ENCODE assay signal across 18 cellular contexts in genomic region chr3:147370316-147370715, GRCh38. TPM values are rescaled to one million over a fixed set of nuclear protein-coding genes. Genes with fewer than 3 reads are reported as not detected.
DNase-seq lines count a peak whose midpoint lies in the region; ATAC-seq and TF ChIP-seq lines count a peak whose summit lies in the region.
"Had no signal": no experiment of that assay in that cellular context is flagged by ENCODE, and none has a peak within 500 bp of the region (broad histone marks: within the 10 kb centered on the region; RNA-seq: fewer than 3 reads in every experiment).

No MANE protein-coding gene starts in this region.

- ATAC-seq in WTC11: no peak
- no peak for ATAC-seq in body of pancreas
- ATAC-seq: CD8-positive, alpha-beta T cell; HCT116; Right ventricle myocardium inferior had no signal

- TF ChIP-seq CTCF in WTC11 (IDR thresholded peaks at IDR 0.05) (no peak), chondrocyte (IDR thresholded peaks at IDR 0.05) (no peak), nephron (IDR thresholded peaks at IDR 0.05; ENCODE audit: unreplicated experiment in 3 of 3) (no peak), smooth muscle cell (IDR thresholded peaks at IDR 0.05; ENCODE audit: borderline replicate concordance, insufficient read depth, poor library complexity, severe bottlenecking) (no peak), body of pancreas (IDR thresholded peaks at IDR 0.05) (no peak)

- H3K9ac ChIP-seq in smooth muscle cell (ENCODE audit: low read depth): no peak overlapping the region
- H3K9ac ChIP-seq: BLaER1 treated with 17β-estradiol and CSF1 and Interleukin-3, amounts not matched to agents 10 nM and 100 nM; GM23248 had no signal

- H3K9me3 Mint-ChIP-seq in WTC11 (no peaks in the 10 kb centered on the region), chondrocyte (ENCODE audit: low read depth) (no peaks in the 10 kb centered on the region), nephron (peaks cover 4% of the 10 kb centered on the region)

- H3F3A ChIP-seq in smooth muscle cell (ENCODE audit: low read depth): no peaks in the 10 kb centered on the region

- CTCF ChIA-PET in WTC11 (lab: Charles Lee): interaction anchor here (0.7 to 3.7 kb wide), 6 partner anchors 9 to 180 kb away, joined by 4 to 43 read pairs (median 6); no protein-coding TSS in a partner anchor

- H3K27me3 ChIP-seq in smooth muscle cell (ENCODE audit: low read depth) (peaks cover 100% of the 10 kb centered on the region), body of pancreas (peaks cover 0 to 12% of the 10 kb centered on the region in 2 donors)

- H3K27ac ChIP-seq in smooth muscle cell (ENCODE audit: low read depth): no peak overlapping the region
- no peak overlapping the region for H3K27ac ChIP-seq in body of pancreas
- H3K27ac ChIP-seq: BLaER1 treated with 17β-estradiol and CSF1 and Interleukin-3, amounts not matched to agents 10 nM and 100 nM; GM23248 had no signal

- H4K20me1 ChIP-seq in smooth muscle cell (ENCODE audit: low read depth): no peaks in the 10 kb centered on the region
- H4K20me1 ChIP-seq: BLaER1 treated with 17β-estradiol and CSF1 and Interleukin-3, amounts not matched to agents 10 nM and 100 nM had no signal

- intact Hi-C loops in body of pancreas (cut with DNase I): no loop called here

- no peak for TF ChIP-seq POLR2A in body of pancreas (IDR thresholded peaks at IDR 0.05)

- no peak overlapping the region for H3K27ac Mint-ChIP-seq in WTC11
- H3K27ac Mint-ChIP-seq in chondrocyte (ENCODE audit: unreplicated experiment): no peak overlapping the region
- H3K27ac Mint-ChIP-seq in nephron: peak overlapping the region; percentile 81 to 86 (median 85)
- H3K27ac Mint-ChIP-seq: CD8-positive, alpha-beta T cell had no signal

- POLR2A ChIA-PET in WTC11 (lab: Charles Lee): interaction anchor here (0.6 kb wide), 1 partner anchor 41 kb away, joined by 7 read pairs; no protein-coding TSS in a partner anchor

- H3K27me3 Mint-ChIP-seq in WTC11 (ENCODE audit: low read depth) (peaks cover 98% of the 10 kb centered on the region), chondrocyte (ENCODE audit: low read depth) (peaks cover 85% of the 10 kb centered on the region), nephron (ENCODE audit: low read depth) (peaks cover 96% of the 10 kb centered on the region)

- no peaks in the 10 kb centered on the region for H3K79me2 ChIP-seq in smooth muscle cell (ENCODE audit: low read depth)

- H3K36me3 ChIP-seq in smooth muscle cell (ENCODE audit: low read depth): no peaks in the 10 kb centered on the region
- no peaks in the 10 kb centered on the region for H3K36me3 ChIP-seq in body of pancreas (replicated peaks in 1 of 2; ENCODE audit: insufficient read depth in 1 of 2, low read depth in 2 of 2)
- H3K36me3 ChIP-seq: BLaER1 treated with 17β-estradiol and CSF1 and Interleukin-3, amounts not matched to agents 10 nM and 100 nM had no signal

- H3K4me1 ChIP-seq in smooth muscle cell (ENCODE audit: low read depth) (peaks cover 3% of the 10 kb centered on the region), body of pancreas (no peaks in the 10 kb centered on the region)
- H3K4me1 ChIP-seq: BLaER1 treated with 17β-estradiol and CSF1 and Interleukin-3, amounts not matched to agents 10 nM and 100 nM had no signal

- H3K4me3 Mint-ChIP-seq in WTC11: peak overlapping the region; percentile 66
- H3K4me3 Mint-ChIP-seq in chondrocyte (ENCODE audit: unreplicated experiment): peak overlapping the region; percentile 28
- H3K4me3 Mint-ChIP-seq in nephron: peak overlapping the region; percentile 78 to 88 (median 84)
- H3K4me3 Mint-ChIP-seq: CD8-positive, alpha-beta T cell had no signal

- no peak overlapping the region for H2AFZ ChIP-seq in smooth muscle cell (ENCODE audit: low read depth)
- H2AFZ ChIP-seq: GM23248 had no signal

- DNase-seq in WTC11 (ENCODE audit: low spot score) (no peak), chondrocyte (ENCODE audit: low spot score) (no peak), smooth muscle cell (lab: John Stamatoyannopoulos, UW; ENCODE audit: unreplicated experiment) (no peak), NK-92 (lab: John Stamatoyannopoulos, UW; ENCODE audit: unreplicated experiment) (no peak), mesenteric fat pad (ENCODE audit: low spot score) (no peak), body of pancreas (no peak)
- DNase-seq: CD8-positive, alpha-beta T cell; GM23248; NCI-H1694 treated with DMSO at 0.1 percent for 48 hours; NCI-H2107; NCI-H510A; NCI-H748 treated with DMSO at 0.1 percent for 48 hours had no signal

- H3K4me2 ChIP-seq in smooth muscle cell: peak overlapping the region; percentile 57
- H3K4me2 ChIP-seq: BLaER1 treated with 17β-estradiol and CSF1 and Interleukin-3, amounts not matched to agents 10 nM and 100 nM had no signal

- no peak overlapping the region for H3K4me3 ChIP-seq in smooth muscle cell
- H3K4me3 ChIP-seq in body of pancreas: no peak overlapping the region
- H3K4me3 ChIP-seq: BLaER1 treated with 17β-estradiol and CSF1 and Interleukin-3, amounts not matched to agents 10 nM and 100 nM; GM23248 had no signal

- H3K4me1 Mint-ChIP-seq in WTC11: peaks cover 63% of the 10 kb centered on the region
- peaks cover 13% of the 10 kb centered on the region for H3K4me1 Mint-ChIP-seq in chondrocyte (ENCODE audit: low read depth)
- H3K4me1 Mint-ChIP-seq in nephron: peaks cover 17% of the 10 kb centered on the region

- H3K36me3 Mint-ChIP-seq in WTC11: no peaks in the 10 kb centered on the region
- H3K36me3 Mint-ChIP-seq in chondrocyte (ENCODE audit: low read depth): no peaks in the 10 kb centered on the region
- no peaks in the 10 kb centered on the region for H3K36me3 Mint-ChIP-seq in nephron (ENCODE audit: low read depth)
- H3K36me3 Mint-ChIP-seq: CD8-positive, alpha-beta T cell had no signal

- H3K9me3 ChIP-seq in smooth muscle cell (replicated peaks; ENCODE audit: low read depth): no peaks in the 10 kb centered on the region
- H3K9me3 ChIP-seq in body of pancreas: no peaks in the 10 kb centered on the region

- WGBS in smooth muscle cell (ENCODE audit: low lambda C conversion rate): 7% methylated on average over 16 of the region's 16 CpGs
- WGBS in body of pancreas, 2 donors: 4 to 12% methylated on average over 16 of the region's 16 CpGs

TF ChIP-seq in WTC11, 78 proteins besides CTCF, POLR2A, EP300 and RAD21:
- no peak for TF ChIP-seq TEAD4 (CRISPR knock-in tag; IDR thresholded peaks at IDR 0.05)
- TF ChIP-seq ESRRA (CRISPR knock-in tag; IDR thresholded peaks at IDR 0.05; ENCODE audit: borderline replicate concordance): no peak
- TF ChIP-seq AFF4 (CRISPR knock-in tag; IDR thresholded peaks at IDR 0.05; ENCODE audit: borderline replicate concordance): no peak
- TF ChIP-seq RORB (CRISPR knock-in tag; IDR thresholded peaks at IDR 0.05): no peak
- TF ChIP-seq PREB (CRISPR knock-in tag; IDR thresholded peaks at IDR 0.05; ENCODE audit: borderline replicate concordance): no peak

RNA-seq across cellular contexts. Expression of gene ZIC4, which starts 36.0 kb away (rescaled TPM):
- total RNA-seq in WTC11 (2021) (1.9 to 3.5 TPM (median 2.5 TPM) in 3 replicates), chondrocyte (1.7 to 10.2 TPM (median 1.7 TPM) in 3 replicates), smooth muscle cell (not detected in 2 replicates), mesenteric fat pad (not detected), body of pancreas (not detected)
- not detected in 2 replicates for polyA plus RNA-seq in smooth muscle cell
- total RNA-seq: CD8-positive, alpha-beta T cell; OCI-LY7; Right ventricle myocardium inferior; SK-MEL-5 had no signal

RNA-seq across cellular contexts. Expression of gene ZIC1, which starts 38.8 kb away (rescaled TPM):
- total RNA-seq in WTC11 (2021) (30.3 to 59.7 TPM (median 34.7 TPM) in 3 replicates), chondrocyte (8.8 to 57.3 TPM (median 12.8 TPM) in 3 replicates), smooth muscle cell (not detected in 2 replicates), mesenteric fat pad (not detected), body of pancreas (not detected)
- not detected in 2 replicates for polyA plus RNA-seq in smooth muscle cell
- total RNA-seq: CD8-positive, alpha-beta T cell; OCI-LY7; Right ventricle myocardium inferior had no signal

Comparison
In these comparisons a context has a peak if more than half of its experiments do, and no peak if none do; other contexts are left out.
1. H3K27ac Mint-ChIP-seq: peak in nephron (3 of 3); none in WTC11 (single experiment) and chondrocyte (single experiment).
2. H3K4me3 Mint-ChIP-seq: peak in every context shown above with its lines; median percentile 84 in nephron; 66 in WTC11; 28 in chondrocyte.